In genomic region chr5:50653946-50654345, GRCh38 we compare ENCODE assay signal across 9 cellular contexts. TPM values are rescaled to one million over a fixed set of nuclear protein-coding genes. Genes with fewer than 3 reads are reported as not detected.
DNase-seq lines count a peak whose midpoint lies in the region; ATAC-seq and TF ChIP-seq lines count a peak whose summit lies in the region.
"Had no signal": no experiment of that assay in that cellular context is flagged by ENCODE, and none has a peak within 500 bp of the region (broad histone marks: within the 10 kb centered on the region; RNA-seq: fewer than 3 reads in every experiment).

No MANE protein-coding gene starts in this region.

- CTCF ChIA-PET in WTC11 (lab: Charles Lee): no interaction called here

- no peaks in the 10 kb centered on the region for H3K36me3 Mint-ChIP-seq in WTC11
- H3K36me3 Mint-ChIP-seq in activated T-cell treated with anti-CD3 and anti-CD28 coated beads, Interleukin-2, amount 50 U/mL, for 4 hours (ENCODE audit: insufficient read depth): no peaks in the 10 kb centered on the region

- H3K4me1 Mint-ChIP-seq in WTC11: peaks cover 21% of the 10 kb centered on the region
- peaks cover 11% of the 10 kb centered on the region for H3K4me1 Mint-ChIP-seq in activated T-cell treated with anti-CD3 and anti-CD28 coated beads, Interleukin-2, amount 50 U/mL, for 4 hours (ENCODE audit: low read depth)

- no peak overlapping the region for H3K27ac Mint-ChIP-seq in WTC11
- H3K27ac Mint-ChIP-seq: activated T-helper 17 cell treated with anti-CD3 and anti-CD28 coated beads, Interleukin-2, amount 50 U/mL, for 72 hours had no signal

- no peaks in the 10 kb centered on the region for H3K9me3 Mint-ChIP-seq in WTC11
- H3K9me3 Mint-ChIP-seq in activated T-cell treated with anti-CD3 and anti-CD28 coated beads, Interleukin-2, amount 50 U/mL, for 4 hours: no peaks in the 10 kb centered on the region
- H3K9me3 Mint-ChIP-seq: activated T-helper 17 cell treated with anti-CD3 and anti-CD28 coated beads, Interleukin-2, amount 50 U/mL, for 72 hours had no signal

- no peak overlapping the region for H3K4me3 Mint-ChIP-seq in WTC11
- H3K4me3 Mint-ChIP-seq in activated T-cell treated with anti-CD3 and anti-CD28 coated beads, Interleukin-2, amount 50 U/mL, for 4 hours: no peak overlapping the region
- H3K4me3 Mint-ChIP-seq: activated T-helper 17 cell treated with anti-CD3 and anti-CD28 coated beads, Interleukin-2, amount 50 U/mL, for 72 hours had no signal

- POLR2A ChIA-PET in WTC11 (lab: Charles Lee): no interaction called here

- DNase-seq in WTC11 (ENCODE audit: low spot score) (no peak), DMS53 treated with DMSO at 0.1 percent for 48 hours (lab: John Stamatoyannopoulos, UW; ENCODE audit: unreplicated experiment) (no peak), NCI-H524 treated with DMSO at 0.1 percent for 48 hours (lab: John Stamatoyannopoulos, UW) (no peak), inferior parietal cortex (ENCODE audit: extremely low spot score) (no peak)
- no peak for DNase-seq in activated T-cell treated with anti-CD3 and anti-CD28 coated beads, Interleukin-2, amount 50 U/mL, for 4 hours

- ATAC-seq in GM18517 (IDR thresholded peaks at IDR 0.05; ENCODE audit: unreplicated experiment) (peak; percentile 91), GM21619 (IDR thresholded peaks at IDR 0.05; ENCODE audit: unreplicated experiment) (peak; percentile 71), HG03439 (IDR thresholded peaks at IDR 0.05; ENCODE audit: unreplicated experiment) (peak; percentile 98), WTC11 (peak; percentile 51; the same call in 1 of the 2 replicates)
- no peak for ATAC-seq in activated T-cell treated with anti-CD3 and anti-CD28 coated beads, Interleukin-2, amount 50 U/mL, for 4 hours
- ATAC-seq: activated T-helper 17 cell treated with anti-CD3 and anti-CD28 coated beads, Interleukin-2, amount 50 U/mL, for 72 hours had no signal

- H3K27me3 Mint-ChIP-seq in WTC11 (ENCODE audit: low read depth): no peaks in the 10 kb centered on the region; the same call in 1 of the 2 replicates
- H3K27me3 Mint-ChIP-seq in activated T-cell treated with anti-CD3 and anti-CD28 coated beads, Interleukin-2, amount 50 U/mL, for 4 hours (ENCODE audit: low read depth): no peaks in the 10 kb centered on the region
- H3K27me3 Mint-ChIP-seq: activated T-helper 17 cell treated with anti-CD3 and anti-CD28 coated beads, Interleukin-2, amount 50 U/mL, for 72 hours had no signal

- no peak for TF ChIP-seq CTCF in WTC11 (IDR thresholded peaks at IDR 0.05)

TF ChIP-seq in WTC11, 78 proteins besides CTCF, POLR2A, EP300 and RAD21:
- TF ChIP-seq PRDM15 (CRISPR knock-in tag; IDR thresholded peaks at IDR 0.05) (no peak), GABPB1 (CRISPR knock-in tag; IDR thresholded peaks at IDR 0.05) (no peak), MAX (CRISPR knock-in tag; IDR thresholded peaks at IDR 0.05) (no peak), ARID4B (CRISPR knock-in tag; IDR thresholded peaks at IDR 0.05; ENCODE audit: borderline replicate concordance) (no peak), GRHL2 (CRISPR knock-in tag; IDR thresholded peaks at IDR 0.05; ENCODE audit: insufficient replicate concordance, severe bottlenecking) (no peak), ATF3 (CRISPR knock-in tag; conservative IDR thresholded peaks at IDR 0.05) (no peak), SOX15 (CRISPR knock-in tag; IDR thresholded peaks at IDR 0.05) (no peak), EMX1 (CRISPR knock-in tag; IDR thresholded peaks at IDR 0.05) (no peak)

RNA-seq across cellular contexts. Expression of gene PARP8, which starts 12.5 kb away (rescaled TPM):
- total RNA-seq in WTC11 (2021): 23.2 to 28.5 TPM (median 28.2 TPM) in 3 replicates
- total RNA-seq in activated T-cell treated with anti-CD3 and anti-CD28 coated beads, Interleukin-2, amount 50 U/mL, for 4 hours: 10 to 100 TPM; 12.4 to 22.3 (median 19.8) TPM

Comparison
In these comparisons a context has a peak if more than half of its experiments do, and no peak if none do; other contexts are left out.
1. ATAC-seq: peak in GM18517 (single experiment), GM21619 (single experiment), HG03439 (single experiment) and WTC11 (single experiment); none in activated T-cell treated with anti-CD3 and anti-CD28 coated beads, Interleukin-2, amount 50 U/mL, for 4 hours (0 of 2).